In genomic region chr5:179731791-179732411, GRCh38 we compare ENCODE assay signal across 8 cellular contexts. TPM values are rescaled to one million over a fixed set of nuclear protein-coding genes. Genes with fewer than 3 reads are reported as not detected.
DNase-seq lines count a peak whose midpoint lies in the region; ATAC-seq and TF ChIP-seq lines count a peak whose summit lies in the region.

No MANE protein-coding gene starts in this region.

- peaks cover 8 to 39% (median 14%) of the 10 kb centered on the region in 4 donors for H3K36me3 ChIP-seq in sigmoid colon

- intact Hi-C loops in sigmoid colon (cut with DNase I), result loop anchor here (10.0 kb wide), 1 partner anchor 57 kb away; no protein-coding TSS in a partner anchor

- no peak for TF ChIP-seq EP300 in sigmoid colon (IDR thresholded peaks at IDR 0.05)

- no peaks in the 10 kb centered on the region for H3K9me3 Mint-ChIP-seq in activated T-cell treated with anti-CD3 and anti-CD28 coated beads, Interleukin-2, amount 50 U/mL, for 24 hours

- no peaks in the 10 kb centered on the region for H3K27me3 ChIP-seq in sigmoid colon

- peak; percentile 65 for DNase-seq in GM04504 (ENCODE audit: low read depth)
- DNase-seq in Jurkat, Clone E6-1 (ENCODE audit: low read depth, low spot score), result no peak
- peak; percentile 54 for DNase-seq in activated T-cell treated with anti-CD3 and anti-CD28 coated beads, Interleukin-2, amount 50 U/mL, for 24 hours
- DNase-seq in glomerular endothelial cell (ENCODE audit: extremely low read depth, low read depth, low spot score), result peak; percentile 44
- peak; percentile 69 for DNase-seq in sigmoid colon
- no peak for DNase-seq in NK-92 treated with Interleukin-12 subunit alpha and Interleukin-12 subunit beta, amount 100 ng/mL, for 24 hours (lab: John Stamatoyannopoulos, UW)
- DNase-seq in NAMALWA (ENCODE audit: low spot score), result no peak

- H3K27me3 Mint-ChIP-seq in activated T-cell treated with anti-CD3 and anti-CD28 coated beads, Interleukin-2, amount 50 U/mL, for 24 hours, result no peaks in the 10 kb centered on the region

- peaks cover 75% of the 10 kb centered on the region for H3K36me3 Mint-ChIP-seq in activated T-cell treated with anti-CD3 and anti-CD28 coated beads, Interleukin-2, amount 50 U/mL, for 24 hours (ENCODE audit: low read depth)

- 64 to 71% methylated on average over 24 of the region's 24 CpGs for WGBS in sigmoid colon, 2 donors

- peak overlapping the region; percentile 87 for H3K4me3 ChIP-seq in Jurkat, Clone E6-1 (ENCODE audit: low read length)
- peak overlapping the region; percentile 62 to 91 (median 84) for H3K4me3 ChIP-seq in sigmoid colon

- no peak for TF ChIP-seq CTCF in sigmoid colon (IDR thresholded peaks at IDR 0.05)

- no peak for TF ChIP-seq POLR2A in sigmoid colon (IDR thresholded peaks at IDR 0.05)

- ATAC-seq in GM21825 (IDR thresholded peaks at IDR 0.05; ENCODE audit: unreplicated experiment), result peak; percentile 16

- H3K4me1 ChIP-seq in sigmoid colon, result peaks cover 0 to 43% (median 38%) of the 10 kb centered on the region in 4 donors

- peak overlapping the region; percentile 76 for H3K4me3 Mint-ChIP-seq in activated T-cell treated with anti-CD3 and anti-CD28 coated beads, Interleukin-2, amount 50 U/mL, for 24 hours

- H3K27ac Mint-ChIP-seq in activated T-cell treated with anti-CD3 and anti-CD28 coated beads, Interleukin-2, amount 50 U/mL, for 24 hours, result peak overlapping the region; percentile 92

- H3K4me1 Mint-ChIP-seq in activated T-cell treated with anti-CD3 and anti-CD28 coated beads, Interleukin-2, amount 50 U/mL, for 24 hours (ENCODE audit: low read depth), result peaks cover 45% of the 10 kb centered on the region

- H3K9me3 ChIP-seq in sigmoid colon, result no peaks in the 10 kb centered on the region

- peak overlapping the region; percentile 95 to 99 (median 96) for H3K27ac ChIP-seq in sigmoid colon

RNA-seq across cellular contexts. Expression of gene MAML1, which starts 0.7 kb away (rescaled TPM):
- 24.4 TPM for polyA plus RNA-seq in Jurkat, Clone E6-1 (2012; ENCODE audit: insufficient read depth, insufficient read length)
- total RNA-seq in glomerular endothelial cell (21.7 and 25.1 TPM in 2 replicates), sigmoid colon (10 to 100 TPM; 18.1 to 30.2 (median 25.9) TPM)
- 10 to 100 TPM in 1 of 3 donors, 1 to 10 TPM in 2; 7.2 to 15.8 (median 8.1) TPM for polyA plus RNA-seq in sigmoid colon

RNA-seq across cellular contexts. Expression of gene CANX, which starts 33.1 kb away (rescaled TPM):
- polyA plus RNA-seq in Jurkat, Clone E6-1 (2012; ENCODE audit: insufficient read depth, insufficient read length), result 192 TPM
- 446 and 509 TPM in 2 replicates for total RNA-seq in glomerular endothelial cell
- total RNA-seq in sigmoid colon, result 100 to 1,000 TPM; 254 to 278 (median 267) TPM
- polyA plus RNA-seq in sigmoid colon, result 100 to 1,000 TPM in 1 of 3 donors, 10 to 100 TPM in 2; 58.3 to 177 (median 77.2) TPM

RNA-seq across cellular contexts. Expression of gene CBY3, which starts 51.1 kb away (rescaled TPM):
- not detected for polyA plus RNA-seq in Jurkat, Clone E6-1 (2012; ENCODE audit: insufficient read depth, insufficient read length)
- total RNA-seq in glomerular endothelial cell, result 3.0 TPM in 1 of 2 replicates, not detected in the other
- under 1 TPM in 1 of 4 donors, not detected in 3; 0.66 TPM for total RNA-seq in sigmoid colon
- polyA plus RNA-seq in sigmoid colon, result under 1 TPM in 1 of 3 donors, not detected in 2; 0.13 TPM

Comparison
In these comparisons a context has a peak if more than half of its experiments do, and no peak if none do; other contexts are left out.
1. DNase-seq: peak in GM04504 (single experiment), activated T-cell treated with anti-CD3 and anti-CD28 coated beads, Interleukin-2, amount 50 U/mL, for 24 hours (single experiment), glomerular endothelial cell (single experiment) and sigmoid colon (single experiment); none in Jurkat, Clone E6-1 (single experiment), NK-92 treated with Interleukin-12 subunit alpha and Interleukin-12 subunit beta, amount 100 ng/mL, for 24 hours (single experiment) and NAMALWA (single experiment).